12 cellular contexts compared by ENCODE assay signal in genomic region chr12:132485619-132486018, GRCh38.
"Had no signal": no experiment of that assay in that cellular context is flagged by ENCODE, and none has a peak within 500 bp of the region (broad histone marks: within the 10 kb centered on the region; RNA-seq: fewer than 3 reads in every experiment).

No MANE protein-coding gene starts in this region.

- H3K27ac Mint-ChIP-seq: activated CD4-positive, alpha-beta T cell treated with anti-CD3 and anti-CD28 coated beads for 36 hours; activated naive CD8-positive, alpha-beta T cell treated with anti-CD3 and anti-CD28 coated beads, Interleukin-2, amount 50 U/mL, for 24 hours; activated T-cell treated with anti-CD3 and anti-CD28 coated beads, Interleukin-2, amount 50 U/mL, for 24 hours; WTC11 had no signal

- H3K36me3 Mint-ChIP-seq: activated naive CD4-positive, alpha-beta T cell treated with anti-CD3 and anti-CD28 coated beads, Interleukin-2, amount 10 ng/mL, durations not matched to agents 7 days and 5 days; WTC11 had no signal

- H3K4me3 Mint-ChIP-seq: activated CD4-positive, alpha-beta memory T cell treated with anti-CD3 and anti-CD28 coated beads, Interleukin-2, amount 10 ng/mL, durations not matched to agents 7 days and 5 days; activated CD4-positive, alpha-beta T cell treated with anti-CD3 and anti-CD28 coated beads for 36 hours; activated naive CD4-positive, alpha-beta T cell treated with anti-CD3 and anti-CD28 coated beads, Interleukin-2, amount 10 ng/mL, durations not matched to agents 7 days and 5 days; activated naive CD8-positive, alpha-beta T cell treated with anti-CD3 and anti-CD28 coated beads, Interleukin-2, amount 50 U/mL, for 24 hours; activated T-cell treated with anti-CD3 and anti-CD28 coated beads, Interleukin-2, amount 50 U/mL, for 24 hours; WTC11 had no signal

- ATAC-seq: activated CD4-positive, alpha-beta T cell treated with anti-CD3 and anti-CD28 coated beads for 36 hours; activated naive CD8-positive, alpha-beta T cell treated with anti-CD3 and anti-CD28 coated beads, Interleukin-2, amount 50 U/mL, for 24 hours; left ventricle myocardium superior; WTC11 had no signal

- DNase-seq: activated CD4-positive, alpha-beta memory T cell treated with anti-CD3 and anti-CD28 coated beads, Interleukin-2, amount 10 ng/mL, durations not matched to agents 7 days and 5 days; activated CD4-positive, alpha-beta T cell treated with anti-CD3 and anti-CD28 coated beads for 36 hours; activated effector memory CD4-positive, alpha-beta T cell treated with Interleukin-2 at 50 U/mL for 16 hours; activated naive CD4-positive, alpha-beta T cell treated with anti-CD3 and anti-CD28 coated beads, Interleukin-2, amount 10 ng/mL, durations not matched to agents 7 days and 5 days; activated naive CD8-positive, alpha-beta T cell treated with anti-CD3 and anti-CD28 coated beads, Interleukin-2, amount 50 U/mL, for 24 hours; activated T-cell treated with anti-CD3 and anti-CD28 coated beads, Interleukin-2, amount 50 U/mL, for 24 hours; anterior cingulate cortex; spleen; stimulated activated naive CD4-positive, alpha-beta T cell treated with Interleukin-2 at 50 U/mL for 16 hours; thyroid gland had no signal

- H3K27me3 Mint-ChIP-seq: activated CD4-positive, alpha-beta T cell treated with anti-CD3 and anti-CD28 coated beads for 36 hours; activated naive CD8-positive, alpha-beta T cell treated with anti-CD3 and anti-CD28 coated beads, Interleukin-2, amount 50 U/mL, for 24 hours; activated T-cell treated with anti-CD3 and anti-CD28 coated beads, Interleukin-2, amount 50 U/mL, for 24 hours had no signal

- H3K9me3 Mint-ChIP-seq: activated CD4-positive, alpha-beta memory T cell treated with anti-CD3 and anti-CD28 coated beads, Interleukin-2, amount 10 ng/mL, durations not matched to agents 7 days and 5 days; activated naive CD4-positive, alpha-beta T cell treated with anti-CD3 and anti-CD28 coated beads, Interleukin-2, amount 10 ng/mL, durations not matched to agents 7 days and 5 days; activated naive CD8-positive, alpha-beta T cell treated with anti-CD3 and anti-CD28 coated beads, Interleukin-2, amount 50 U/mL, for 24 hours; activated T-cell treated with anti-CD3 and anti-CD28 coated beads, Interleukin-2, amount 50 U/mL, for 24 hours; WTC11 had no signal
